ENCODE assay signal across 1 cellular context in genomic region chr1:234986750-234987414, GRCh38.
TF ChIP-seq lines count a peak whose summit lies in the region.

No MANE protein-coding gene starts in this region.

TF ChIP-seq in GM12878, 131 proteins besides CTCF, POLR2A, EP300 and RAD21 (continued from another document):
- TF ChIP-seq CEBPZ (IDR thresholded peaks at IDR 0.05; ENCODE audit: low read depth, low read length) (no peak), STAT3 (IDR thresholded peaks at IDR 0.05; ENCODE audit: low read depth, low read length) (no peak), E4F1 (IDR thresholded peaks at IDR 0.05; ENCODE audit: borderline replicate concordance, partially characterized antibody) (no peak), TCF12 (IDR thresholded peaks at IDR 0.05; ENCODE audit: low read depth, low read length) (no peak), ZNF217 (IDR thresholded peaks at IDR 0.05) (no peak), SPI1 (IDR thresholded peaks at IDR 0.05; ENCODE audit: borderline replicate concordance, insufficient read depth, low read depth, low read length) (peak; percentile 78), NR2C1 (IDR thresholded peaks at IDR 0.05) (peak; percentile 80), POLR2AphosphoS5 (IDR thresholded peaks at IDR 0.05; ENCODE audit: low read length) (no peak), RELB (IDR thresholded peaks at IDR 0.05; ENCODE audit: low read depth) (peak; percentile 53), REST (IDR thresholded peaks at IDR 0.05; ENCODE audit: low read depth, low read length) (no peak), SMAD1 (IDR thresholded peaks at IDR 0.05; ENCODE audit: low read depth, partially characterized antibody) (no peak), FOXM1 (IDR thresholded peaks at IDR 0.05; ENCODE audit: low read depth, low read length) (no peak), NR2F1 (conservative IDR thresholded peaks at IDR 0.05) (peak; percentile 85), CREM (IDR thresholded peaks at IDR 0.05; ENCODE audit: low read depth) (no peak), SMC3 (IDR thresholded peaks at IDR 0.05; ENCODE audit: borderline replicate concordance, low read length) (no peak), MTA2 (IDR thresholded peaks at IDR 0.05; ENCODE audit: low read depth) (0 out of 2 replicates have a peak, but pooled peaks have one; percentile 54), RELA (IDR thresholded peaks at IDR 0.05; ENCODE audit: borderline replicate concordance, partially characterized antibody) (no peak), SKIL (IDR thresholded peaks at IDR 0.05; ENCODE audit: low read depth, poor library complexity, severe bottlenecking) (no peak), BCL11A (IDR thresholded peaks at IDR 0.05; ENCODE audit: low read depth, low read length) (no peak), BCL3 (IDR thresholded peaks at IDR 0.05; ENCODE audit: borderline replicate concordance, insufficient read depth, low read depth, low read length, poor library complexity, severe bottlenecking) (no peak), ZNF592 (IDR thresholded peaks at IDR 0.05) (0 out of 2 replicates have a peak, but pooled peaks have one; percentile 23), TBL1XR1 (IDR thresholded peaks at IDR 0.05; ENCODE audit: low read depth, low read length) (no peak), HCFC1 (IDR thresholded peaks at IDR 0.05; ENCODE audit: low read length) (no peak), SUPT20H (IDR thresholded peaks at IDR 0.05; ENCODE audit: borderline replicate concordance, control insufficient read depth, low read depth, low read length) (no peak)
